In the genomic region with DNA sequence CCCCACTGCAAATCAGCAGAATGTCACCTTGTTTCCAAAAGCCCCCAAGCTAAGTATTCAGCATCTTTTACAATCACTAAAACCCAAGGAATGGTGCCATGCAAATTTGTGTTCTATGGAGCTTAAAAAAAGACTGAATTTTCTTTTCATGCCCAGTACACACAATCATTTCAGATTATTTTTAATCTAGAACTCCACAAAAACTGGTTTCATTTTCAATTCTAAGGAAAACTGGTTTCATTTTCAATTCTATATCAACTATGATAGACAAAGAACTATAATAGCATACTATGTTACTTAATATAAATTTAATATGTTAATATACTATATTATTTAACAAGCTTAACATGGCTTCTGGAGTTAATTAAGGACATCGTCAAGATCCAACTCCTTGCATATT, we compare ENCODE assay signal across 18 cellular contexts.
DNase-seq lines count a peak whose midpoint lies in the region; ATAC-seq, FAIRE-seq and TF ChIP-seq lines count a peak whose summit lies in the region.
"Had no signal": no experiment of that assay in that cellular context is flagged by ENCODE, and none has a peak within 500 bp of the region (broad histone marks: within the 10 kb centered on the region; RNA-seq: fewer than 3 reads in every experiment).

No MANE protein-coding gene starts in this region.

- no peak overlapping the region for H3K4me2 ChIP-seq in A549

- no peak for DNase-seq in activated CD4-positive, CD25-positive, alpha-beta regulatory T cell (lab: John Stamatoyannopoulos, UW)
- no peak for DNase-seq in A549 (ENCODE audit: low read depth in 1 of 2, low spot score in 1 of 2)
- no peak for DNase-seq in T-cell
- DNase-seq in RPMI8226: no peak
- no peak for DNase-seq in cerebellar nuclear complex (lab: John Stamatoyannopoulos, UW)
- no peak for DNase-seq in HK-2 (ENCODE audit: unreplicated experiment)
- DNase-seq: 8988T, EL, NCI-H1417 treated with DMSO at 0.1 percent for 48 hours, NCI-H774, trophoblast cell had no signal

- peaks cover 24% of the 10 kb centered on the region for H3K36me3 Mint-ChIP-seq in T-cell

- POLR2A ChIA-PET in A549 (lab: Yijun Ruan, JAX) (no interaction called here), T-cell (lab: Charles Lee) (interaction anchor here (0.5 to 1.0 kb wide), 2 partner anchors 14 to 60 kb away, joined by 3 read pairs; no protein-coding TSS in a partner anchor)

- CTCF ChIA-PET in A549 (lab: Yijun Ruan, JAX): interaction anchor here (1.0 to 1.2 kb wide), 3 partner anchors 10 to 110 kb away, joined by 3 to 4 read pairs (median 3); no protein-coding TSS in a partner anchor
- CTCF ChIA-PET in T-cell (lab: Charles Lee): interaction anchor here (0.5 to 1.7 kb wide), 4 partner anchors 9 to 112 kb away, joined by 3 to 4 read pairs (median 4); no protein-coding TSS in a partner anchor

- H3K27ac ChIP-seq in A549: peak overlapping the region; percentile 69 to 88; a peak in 5 of 6 replicates

- H3K4me1 ChIP-seq in A549: peaks cover 23% of the 10 kb centered on the region

- H3K4me3 ChIP-seq in A549: no peak overlapping the region
- H3K4me3 ChIP-seq: esophagus muscularis mucosa had no signal

- no peak for TF ChIP-seq EP300 in A549 (IDR thresholded peaks at IDR 0.05)

- peak overlapping the region; percentile 70 to 85 for H3K27ac Mint-ChIP-seq in T-cell
- H3K27ac Mint-ChIP-seq: stimulated activated memory B cell treated with anti-CD40 and anti-IgM and Interleukin-4, amounts not matched to agents 10 μg/mL and 1 μg/mL and 100 μg/mL, for 72 hours had no signal

- peak; percentile 48 to 56 for ATAC-seq in activated CD4-positive, CD25-positive, alpha-beta regulatory T cell treated with anti-CD3 and anti-CD28 coated beads, Interleukin-2, amount 50 U/mL, for 24 hours
- ATAC-seq in A549: no peak
- ATAC-seq in T-cell (replicated peaks in 1 of 4): peak in 3 of 4 experiments; percentile 40 to 51 (median 45)
- ATAC-seq: Panc1; stimulated activated memory B cell treated with anti-CD40 and anti-IgM and Interleukin-4, amounts not matched to agents 10 μg/mL and 1 μg/mL and 100 μg/mL, for 72 hours had no signal

- TF ChIP-seq CTCF in A549 (IDR thresholded peaks at IDR 0.05): no peak

- no peak for TF ChIP-seq POLR2A in A549 (IDR thresholded peaks at IDR 0.05; ENCODE audit: low read length)

- H3K9me3 Mint-ChIP-seq in T-cell: no peaks in the 10 kb centered on the region
- H3K9me3 Mint-ChIP-seq: neural crest cell; stimulated activated memory B cell treated with anti-CD40 and anti-IgM and Interleukin-4, amounts not matched to agents 10 μg/mL and 1 μg/mL and 100 μg/mL, for 72 hours had no signal

- no peak for TF ChIP-seq RAD21 in A549 (conservative IDR thresholded peaks at IDR 0.05 in 1 of 2, IDR thresholded peaks at IDR 0.05 in 1 of 2)

- 95% methylated on average over 1 of the region's 1 CpG for WGBS in A549 (ENCODE audit: missing lambda C conversion rate)

- peaks cover 19% of the 10 kb centered on the region for H3K9me3 ChIP-seq in A549
- H3K9me3 ChIP-seq: esophagus muscularis mucosa had no signal

- FAIRE-seq in A549 (lab: Jason Lieb, UNC) (no peak), islet of Langerhans (lab: Jason Lieb, UNC) (peak; percentile 74)
- FAIRE-seq: bronchial epithelial cell had no signal

- H3K4me3 Mint-ChIP-seq in T-cell: peak overlapping the region; percentile 53 to 63 (median 62)
- H3K4me3 Mint-ChIP-seq: neural crest cell; stimulated activated memory B cell treated with anti-CD40 and anti-IgM and Interleukin-4, amounts not matched to agents 10 μg/mL and 1 μg/mL and 100 μg/mL, for 72 hours had no signal

- no peaks in the 10 kb centered on the region for H3K27me3 Mint-ChIP-seq in T-cell
- H3K27me3 Mint-ChIP-seq: stimulated activated memory B cell treated with anti-CD40 and anti-IgM and Interleukin-4, amounts not matched to agents 10 μg/mL and 1 μg/mL and 100 μg/mL, for 72 hours had no signal

- H3K4me1 Mint-ChIP-seq in T-cell: peaks cover 84 to 90% (median 84%) of the 10 kb centered on the region in 3 donors
- H3K4me1 Mint-ChIP-seq: neural crest cell had no signal

TF ChIP-seq in A549, 52 proteins besides CTCF, POLR2A, EP300 and RAD21:
- TF ChIP-seq MYC (IDR thresholded peaks at IDR 0.05; ENCODE audit: borderline replicate concordance, low read length): no peak
- TF ChIP-seq, protein P1, sequence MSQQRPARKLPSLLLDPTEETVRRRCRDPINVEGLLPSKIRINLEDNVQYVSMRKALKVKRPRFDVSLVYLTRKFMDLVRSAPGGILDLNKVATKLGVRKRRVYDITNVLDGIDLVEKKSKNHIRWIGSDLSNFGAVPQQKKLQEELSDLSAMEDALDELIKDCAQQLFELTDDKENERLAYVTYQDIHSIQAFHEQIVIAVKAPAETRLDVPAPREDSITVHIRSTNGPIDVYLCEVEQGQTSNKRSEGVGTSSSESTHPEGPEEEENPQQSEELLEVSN (IDR thresholded peaks at IDR 0.05; ENCODE audit: borderline replicate concordance, low read depth): no peak
- no peak for TF ChIP-seq HOXB5 (CRISPR knock-in tag; IDR thresholded peaks at IDR 0.05)
- TF ChIP-seq, protein P2, sequence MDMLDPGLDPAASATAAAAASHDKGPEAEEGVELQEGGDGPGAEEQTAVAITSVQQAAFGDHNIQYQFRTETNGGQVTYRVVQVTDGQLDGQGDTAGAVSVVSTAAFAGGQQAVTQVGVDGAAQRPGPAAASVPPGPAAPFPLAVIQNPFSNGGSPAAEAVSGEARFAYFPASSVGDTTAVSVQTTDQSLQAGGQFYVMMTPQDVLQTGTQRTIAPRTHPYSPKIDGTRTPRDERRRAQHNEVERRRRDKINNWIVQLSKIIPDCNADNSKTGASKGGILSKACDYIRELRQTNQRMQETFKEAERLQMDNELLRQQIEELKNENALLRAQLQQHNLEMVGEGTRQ (IDR thresholded peaks at IDR 0.05): no peak
- TF ChIP-seq CBX2 (IDR thresholded peaks at IDR 0.05; ENCODE audit: borderline replicate concordance, low read depth): no peak
- no peak for TF ChIP-seq PHF8 (IDR thresholded peaks at IDR 0.05; ENCODE audit: borderline replicate concordance, low read depth)
- no peak for TF ChIP-seq KDM5A (IDR thresholded peaks at IDR 0.05)
- TF ChIP-seq MAX (IDR thresholded peaks at IDR 0.05): no peak
- no peak for TF ChIP-seq FOSL2 (IDR thresholded peaks at IDR 0.05)
- TF ChIP-seq FOSL2 (CRISPR knock-in tag; IDR thresholded peaks at IDR 0.05): no peak
- no peak for TF ChIP-seq ZC3H11A (IDR thresholded peaks at IDR 0.05)
- TF ChIP-seq, protein P3, sequence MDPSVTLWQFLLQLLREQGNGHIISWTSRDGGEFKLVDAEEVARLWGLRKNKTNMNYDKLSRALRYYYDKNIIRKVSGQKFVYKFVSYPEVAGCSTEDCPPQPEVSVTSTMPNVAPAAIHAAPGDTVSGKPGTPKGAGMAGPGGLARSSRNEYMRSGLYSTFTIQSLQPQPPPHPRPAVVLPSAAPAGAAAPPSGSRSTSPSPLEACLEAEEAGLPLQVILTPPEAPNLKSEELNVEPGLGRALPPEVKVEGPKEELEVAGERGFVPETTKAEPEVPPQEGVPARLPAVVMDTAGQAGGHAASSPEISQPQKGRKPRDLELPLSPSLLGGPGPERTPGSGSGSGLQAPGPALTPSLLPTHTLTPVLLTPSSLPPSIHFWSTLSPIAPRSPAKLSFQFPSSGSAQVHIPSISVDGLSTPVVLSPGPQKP (IDR thresholded peaks at IDR 0.05; ENCODE audit: low read depth, low read length): no peak
- TF ChIP-seq, protein P4, sequence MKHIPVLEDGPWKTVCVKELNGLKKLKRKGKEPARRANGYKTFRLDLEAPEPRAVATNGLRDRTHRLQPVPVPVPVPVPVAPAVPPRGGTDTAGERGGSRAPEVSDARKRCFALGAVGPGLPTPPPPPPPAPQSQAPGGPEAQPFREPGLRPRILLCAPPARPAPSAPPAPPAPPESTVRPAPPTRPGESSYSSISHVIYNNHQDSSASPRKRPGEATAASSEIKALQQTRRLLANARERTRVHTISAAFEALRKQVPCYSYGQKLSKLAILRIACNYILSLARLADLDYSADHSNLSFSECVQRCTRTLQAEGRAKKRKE (CRISPR knock-in tag; IDR thresholded peaks at IDR 0.05; ENCODE audit: low read depth): no peak
- no peak for TF ChIP-seq NFE2L2 (conservative IDR thresholded peaks at IDR 0.05; ENCODE audit: low read length)

Comparison
In these comparisons a context has a peak if more than half of its experiments do, and no peak if none do; other contexts are left out.
1. ATAC-seq: peak in activated CD4-positive, CD25-positive, alpha-beta regulatory T cell treated with anti-CD3 and anti-CD28 coated beads, Interleukin-2, amount 50 U/mL, for 24 hours (2 of 2) and T-cell (3 of 4); none in A549 (0 of 2).